24 cellular contexts compared by ENCODE assay signal in genomic region chr15:25406846-25407245, GRCh38. TPM values are rescaled to one million over a fixed set of nuclear protein-coding genes. Genes with fewer than 3 reads are reported as not detected.
DNase-seq lines count a peak whose midpoint lies in the region; ATAC-seq lines count a peak whose summit lies in the region.
"Had no signal": no experiment of that assay in that cellular context is flagged by ENCODE, and none has a peak within 500 bp of the region (broad histone marks: within the 10 kb centered on the region; RNA-seq: fewer than 3 reads in every experiment).

No MANE protein-coding gene starts in this region.

- no peak for DNase-seq in activated T-cell treated with anti-CD3 and anti-CD28 coated beads, Interleukin-2, amount 50 U/mL, for 4 hours
- no peak for DNase-seq in activated T-cell treated with anti-CD3 and anti-CD28 coated beads, Interleukin-2, amount 50 U/mL, for 48 hours
- no peak for DNase-seq in activated naive CD8-positive, alpha-beta T cell treated with anti-CD3 and anti-CD28 coated beads, Interleukin-2, amount 50 U/mL, for 24 hours
- DNase-seq in myocyte (ENCODE audit: low read depth): peak; percentile 11
- DNase-seq: cerebellar nuclear complex; effector CD4-positive, alpha-beta T cell; GOT3; kidney glomerular epithelial cell; MV-4-11; naive thymus-derived CD4-positive, alpha-beta T cell; NCI-H1694 treated with DMSO at 0.1 percent for 48 hours; NCI-H774; PC-3; SIG-M5; stimulated activated CD4-positive, alpha-beta T cell treated with anti-CD3 and anti-CD28 coated beads, Interleukin-15, amount 100 ng/mL, for 24 hours had no signal

- H3K9ac ChIP-seq in HUES64 (ENCODE audit: low read depth, low read length): no peak overlapping the region
- H3K9ac ChIP-seq: BLaER1 treated with 17β-estradiol and CSF1 and Interleukin-3, amounts not matched to agents 10 nM and 100 nM; parathyroid adenoma had no signal

- H3K9me3 ChIP-seq in HUES64 (ENCODE audit: insufficient read depth, low read depth, low read length): no peaks in the 10 kb centered on the region

- 0 out of 2 replicates have a peak overlapping the region, but pooled peaks have one; percentile 8 for H3K27ac ChIP-seq in HUES64 (ENCODE audit: low read depth, low read length)
- H3K27ac ChIP-seq: BLaER1 treated with 17β-estradiol and CSF1 and Interleukin-3, amounts not matched to agents 10 nM and 100 nM; parathyroid adenoma; thoracic aorta had no signal

- peaks cover 16% of the 10 kb centered on the region for H3K4me1 ChIP-seq in HUES64 (ENCODE audit: insufficient read depth, low read length)

- no peaks in the 10 kb centered on the region for H3K27me3 ChIP-seq in HUES64 (ENCODE audit: insufficient read depth, low read length)
- H3K27me3 ChIP-seq: BLaER1 treated with 17β-estradiol and CSF1 and Interleukin-3, amounts not matched to agents 10 nM and 100 nM had no signal

- H3K9me3 Mint-ChIP-seq in activated T-cell treated with anti-CD3 and anti-CD28 coated beads, Interleukin-2, amount 50 U/mL, for 4 hours: peaks cover 11% of the 10 kb centered on the region
- H3K9me3 Mint-ChIP-seq in activated naive CD8-positive, alpha-beta T cell treated with anti-CD3 and anti-CD28 coated beads, Interleukin-2, amount 50 U/mL, for 24 hours: peaks cover 21% of the 10 kb centered on the region

- H3K36me3 ChIP-seq in HUES64 (ENCODE audit: insufficient read depth, low read length): peaks cover 49% of the 10 kb centered on the region

- H3K4me3 Mint-ChIP-seq in activated T-cell treated with anti-CD3 and anti-CD28 coated beads, Interleukin-2, amount 50 U/mL, for 4 hours: peak overlapping the region; percentile 2
- no peak overlapping the region for H3K4me3 Mint-ChIP-seq in activated naive CD8-positive, alpha-beta T cell treated with anti-CD3 and anti-CD28 coated beads, Interleukin-2, amount 50 U/mL, for 24 hours
- H3K4me3 Mint-ChIP-seq: naive thymus-derived CD4-positive, alpha-beta T cell had no signal

- H3K27me3 Mint-ChIP-seq in activated T-cell treated with anti-CD3 and anti-CD28 coated beads, Interleukin-2, amount 50 U/mL, for 4 hours (ENCODE audit: low read depth): no peaks in the 10 kb centered on the region
- no peaks in the 10 kb centered on the region for H3K27me3 Mint-ChIP-seq in activated naive CD8-positive, alpha-beta T cell treated with anti-CD3 and anti-CD28 coated beads, Interleukin-2, amount 50 U/mL, for 24 hours
- H3K27me3 Mint-ChIP-seq: naive thymus-derived CD4-positive, alpha-beta T cell had no signal

- ATAC-seq in activated T-cell treated with anti-CD3 and anti-CD28 coated beads, Interleukin-2, amount 50 U/mL, for 4 hours: no peak
- no peak for ATAC-seq in activated naive CD8-positive, alpha-beta T cell treated with anti-CD3 and anti-CD28 coated beads, Interleukin-2, amount 50 U/mL, for 24 hours
- no peak for ATAC-seq in GM19467 (IDR thresholded peaks at IDR 0.05; ENCODE audit: unreplicated experiment)
- ATAC-seq in HG02852 (IDR thresholded peaks at IDR 0.05; ENCODE audit: unreplicated experiment): no peak
- ATAC-seq in GM21576 (IDR thresholded peaks at IDR 0.05; ENCODE audit: unreplicated experiment): no peak
- ATAC-seq: esophagus mucosa; naive thymus-derived CD4-positive, alpha-beta T cell; PC-3; sciatic nerve had no signal

- H3K36me3 Mint-ChIP-seq in activated T-cell treated with anti-CD3 and anti-CD28 coated beads, Interleukin-2, amount 50 U/mL, for 4 hours (ENCODE audit: insufficient read depth): peaks cover 42% of the 10 kb centered on the region
- peaks cover 67% of the 10 kb centered on the region for H3K36me3 Mint-ChIP-seq in activated naive CD8-positive, alpha-beta T cell treated with anti-CD3 and anti-CD28 coated beads, Interleukin-2, amount 50 U/mL, for 24 hours (ENCODE audit: low read depth)

- H3K4me1 Mint-ChIP-seq in activated T-cell treated with anti-CD3 and anti-CD28 coated beads, Interleukin-2, amount 50 U/mL, for 4 hours (ENCODE audit: low read depth): peaks cover 47% of the 10 kb centered on the region
- H3K4me1 Mint-ChIP-seq in activated naive CD8-positive, alpha-beta T cell treated with anti-CD3 and anti-CD28 coated beads, Interleukin-2, amount 50 U/mL, for 24 hours: peaks cover 60% of the 10 kb centered on the region

- H3K4me3 ChIP-seq in HUES64 (ENCODE audit: low read length): no peak overlapping the region
- H3K4me3 ChIP-seq: BLaER1 treated with 17β-estradiol and CSF1 and Interleukin-3, amounts not matched to agents 10 nM and 100 nM; thoracic aorta had no signal

- H3K27ac Mint-ChIP-seq in activated naive CD8-positive, alpha-beta T cell treated with anti-CD3 and anti-CD28 coated beads, Interleukin-2, amount 50 U/mL, for 24 hours: peak overlapping the region; percentile 16

- 82% methylated on average over 1 of the region's 1 CpG for WGBS in HUES64

RNA-seq across cellular contexts. Expression of gene UBE3A, which starts 32.0 kb away (rescaled TPM):
- total RNA-seq in activated T-cell treated with anti-CD3 and anti-CD28 coated beads, Interleukin-2, amount 50 U/mL, for 4 hours: 100 to 1,000 TPM; 142 to 153 (median 150) TPM
- polyA plus RNA-seq in HUES64 (2013, experiment 1 of 2): 53.5 TPM
- 50.7 TPM for polyA plus RNA-seq in HUES64 (2013, experiment 2 of 2)
- total RNA-seq in myocyte: 103 and 106 TPM in 2 replicates
- polyA plus RNA-seq in myocyte (2012): 31.1 TPM
